ENCODE assay signal across 8 cellular contexts in genomic region chr12:53453953-53454640, GRCh38. TPM values are rescaled to one million over a fixed set of nuclear protein-coding genes. Genes with fewer than 3 reads are reported as not detected.
DNase-seq lines count a peak whose midpoint lies in the region; ATAC-seq and TF ChIP-seq lines count a peak whose summit lies in the region.

No MANE protein-coding gene starts in this region.

- peaks cover 79% of the 10 kb centered on the region for H3K79me2 ChIP-seq in MM.1S (ENCODE audit: low read length)

- H3K4me3 Mint-ChIP-seq in Caco-2 (ENCODE audit: unreplicated experiment) (peak overlapping the region; percentile 79), nephron progenitor cell (peak overlapping the region; percentile 97)

- no TSS peak for BruUV-seq in Caco-2 (replicated peaks; lab: Mats Ljungman, UMichigan)

- H3F3A ChIP-seq in MM.1S (ENCODE audit: insufficient read depth, low read length) = peaks cover 71% of the 10 kb centered on the region

- DNase-seq in Caco-2 = no peak
- DNase-seq in MM.1S = peak; percentile 80
- DNase-seq in choroid plexus epithelial cell (ENCODE audit: low read depth) = peak; percentile 35
- no peak for DNase-seq in nephron progenitor cell
- no peak for DNase-seq in Ammon's horn (ENCODE audit: low spot score)
- DNase-seq in stimulated activated CD4-positive, alpha-beta T cell treated with anti-CD3 and anti-CD28 coated beads, Interleukin-12 subunit alpha, Interleukin-12 subunit beta, amount 100 ng/mL, for 4 hours = no peak

- intact Hi-C loops in Caco-2 (cut with micrococcal nuclease; ENCODE audit: unreplicated experiment) = no loop called here

- peak overlapping the region; percentile 94 for H3K27ac Mint-ChIP-seq in Caco-2 (ENCODE audit: unreplicated experiment)
- peak overlapping the region; percentile 48 for H3K27ac Mint-ChIP-seq in nephron progenitor cell

- H3K27me3 Mint-ChIP-seq in Caco-2 (ENCODE audit: insufficient read depth, unreplicated experiment) = no peaks in the 10 kb centered on the region
- no peaks in the 10 kb centered on the region for H3K27me3 Mint-ChIP-seq in nephron progenitor cell (ENCODE audit: low read depth, poor library complexity)

- CTCF ChIA-PET in Caco-2 (lab: Charles Lee) = no interaction called here

- H3K36me3 Mint-ChIP-seq in Caco-2 (ENCODE audit: insufficient read depth, unreplicated experiment) (peaks cover 78% of the 10 kb centered on the region), nephron progenitor cell (ENCODE audit: low read depth) (peaks cover 56% of the 10 kb centered on the region)

- peak overlapping the region; percentile 76 for H3K4me2 ChIP-seq in MM.1S (ENCODE audit: low read depth, low read length)

- H3K9me2 ChIP-seq in MM.1S (replicated peaks; ENCODE audit: insufficient read depth, low read length) = no peaks in the 10 kb centered on the region

- peaks cover 11% of the 10 kb centered on the region for H3K36me3 ChIP-seq in Caco-2 (ENCODE audit: control insufficient read depth, insufficient read depth, low read length)
- H3K36me3 ChIP-seq in MM.1S (replicated peaks; ENCODE audit: insufficient read depth, low read length) = peaks cover 13% of the 10 kb centered on the region

- POLR2A ChIA-PET in Caco-2 (lab: Charles Lee) = interaction anchor here (1.4 kb wide), 1 partner anchor 24 kb away, joined by 4 read pairs; no protein-coding TSS in a partner anchor

- H3K4me1 Mint-ChIP-seq in Caco-2 (ENCODE audit: low read depth, unreplicated experiment) (peaks cover 26% of the 10 kb centered on the region), nephron progenitor cell (peaks cover 47% of the 10 kb centered on the region)

- H3K9ac ChIP-seq in MM.1S (ENCODE audit: low read length) = peak overlapping the region; percentile 99

- H3K4me3 ChIP-seq in Caco-2 (ENCODE audit: low read depth, low read length) (no peak overlapping the region), MM.1S (ENCODE audit: low read length) (peak overlapping the region; percentile 95), choroid plexus epithelial cell (ENCODE audit: low read depth, low read length) (peak overlapping the region; percentile 88)

- H3K9me3 ChIP-seq in Caco-2 (no peaks in the 10 kb centered on the region), MM.1S (replicated peaks; ENCODE audit: insufficient read depth, low read length) (no peaks in the 10 kb centered on the region)

- H4K20me1 ChIP-seq in MM.1S (ENCODE audit: insufficient read depth, low read length) = peaks cover 11% of the 10 kb centered on the region

- H3K27me3 ChIP-seq in Caco-2 (replicated peaks; ENCODE audit: control insufficient read depth, insufficient read depth, low read length) (no peaks in the 10 kb centered on the region), MM.1S (replicated peaks; ENCODE audit: insufficient read depth, low read length) (no peaks in the 10 kb centered on the region)

- TF ChIP-seq CTCF in Caco-2 (IDR thresholded peaks at IDR 0.05; ENCODE audit: insufficient read depth in 1 of 2, low read depth in 1 of 2, low read length in 1 of 2, severe bottlenecking in 1 of 2, unreplicated experiment in 1 of 2) (no peak), MM.1S (IDR thresholded peaks at IDR 0.05; ENCODE audit: low read length) (no peak), choroid plexus epithelial cell (conservative IDR thresholded peaks at IDR 0.05; ENCODE audit: low read depth, low read length) (no peak), nephron progenitor cell (IDR thresholded peaks at IDR 0.05) (no peak)

- H3K9me3 Mint-ChIP-seq in Caco-2 (ENCODE audit: unreplicated experiment) (no peaks in the 10 kb centered on the region), nephron progenitor cell (no peaks in the 10 kb centered on the region)

- H3K4me1 ChIP-seq in Caco-2 = peaks cover 18% of the 10 kb centered on the region
- H3K4me1 ChIP-seq in MM.1S (ENCODE audit: low read length) = peaks cover 26% of the 10 kb centered on the region

- no peak for ATAC-seq in HG02678 (IDR thresholded peaks at IDR 0.05; ENCODE audit: unreplicated experiment)
- no peak for ATAC-seq in GM18873 (IDR thresholded peaks at IDR 0.05; ENCODE audit: low FRiP score, unreplicated experiment)

- H3K27ac ChIP-seq in MM.1S (ENCODE audit: low read length) = peak overlapping the region; percentile 94

- no peak overlapping the region for H2AFZ ChIP-seq in MM.1S (ENCODE audit: low read length)

RNA-seq across cellular contexts. Expression of gene PCBP2, which starts 2.2 kb away (rescaled TPM):
- total RNA-seq in Caco-2 (2022) = 1,036 and 1,143 TPM in 2 replicates

RNA-seq across cellular contexts. Expression of gene PRR13, which starts 12.6 kb away (rescaled TPM):
- 395 and 400 TPM in 2 replicates for total RNA-seq in Caco-2 (2022)

RNA-seq across cellular contexts. Expression of gene AMHR2, which starts 30.4 kb away (rescaled TPM):
- total RNA-seq in Caco-2 (2022) = 0.28 and 0.48 TPM in 2 replicates

RNA-seq across cellular contexts. Expression of gene MAP3K12, which starts 45.2 kb away (rescaled TPM):
- total RNA-seq in Caco-2 (2022) = 2.4 and 3.9 TPM in 2 replicates

RNA-seq across cellular contexts. Expression of gene TARBP2, which starts 47.0 kb away (rescaled TPM):
- 43.9 and 50.7 TPM in 2 replicates for total RNA-seq in Caco-2 (2022)

Comparison
In these comparisons a context has a peak if more than half of its experiments do, and no peak if none do; other contexts are left out.
1. DNase-seq: peak in MM.1S (single experiment) and choroid plexus epithelial cell (single experiment); none in Caco-2 (0 of 2), nephron progenitor cell (single experiment), Ammon's horn (single experiment) and stimulated activated CD4-positive, alpha-beta T cell treated with anti-CD3 and anti-CD28 coated beads, Interleukin-12 subunit alpha, Interleukin-12 subunit beta, amount 100 ng/mL, for 4 hours (single experiment).